ENCODE assay signal across 8 cellular contexts in genomic region chr2:203225423-203226039, GRCh38. TPM values are rescaled to one million over a fixed set of nuclear protein-coding genes. Genes with fewer than 3 reads are reported as not detected.
DNase-seq lines count a peak whose midpoint lies in the region; ATAC-seq and TF ChIP-seq lines count a peak whose summit lies in the region.

No MANE protein-coding gene starts in this region.

- no peaks in the 10 kb centered on the region for H3K79me2 ChIP-seq in KMS-11 (ENCODE audit: insufficient read depth, low read depth)
- H3K79me2 ChIP-seq in smooth muscle cell (ENCODE audit: low read depth): no peaks in the 10 kb centered on the region

- H2AFZ ChIP-seq in KMS-11 (ENCODE audit: low read depth) (no peak overlapping the region), smooth muscle cell (ENCODE audit: low read depth) (no peak overlapping the region)

- no peaks in the 10 kb centered on the region for H4K20me1 ChIP-seq in KMS-11 (ENCODE audit: insufficient read depth)
- H4K20me1 ChIP-seq in smooth muscle cell (ENCODE audit: low read depth): no peaks in the 10 kb centered on the region

- no peak overlapping the region for H3K9ac ChIP-seq in KMS-11
- H3K9ac ChIP-seq in smooth muscle cell (ENCODE audit: low read depth): no peak overlapping the region

- H3K4me2 ChIP-seq in KMS-11 (no peak overlapping the region), smooth muscle cell (no peak overlapping the region)

- H3K36me3 ChIP-seq in KMS-11 (ENCODE audit: insufficient read depth) (no peaks in the 10 kb centered on the region), smooth muscle cell (ENCODE audit: low read depth) (no peaks in the 10 kb centered on the region)

- H3K27ac ChIP-seq in KMS-11 (no peak overlapping the region), smooth muscle cell (ENCODE audit: low read depth) (no peak overlapping the region)

- no peaks in the 10 kb centered on the region for H3K4me1 ChIP-seq in KMS-11 (ENCODE audit: low read depth, poor library complexity, severe bottlenecking)
- no peaks in the 10 kb centered on the region for H3K4me1 ChIP-seq in smooth muscle cell (ENCODE audit: low read depth)

- no peak for ATAC-seq in GM18520 (IDR thresholded peaks at IDR 0.05; ENCODE audit: unreplicated experiment)

- H3K9me3 ChIP-seq in smooth muscle cell (replicated peaks; ENCODE audit: low read depth): no peaks in the 10 kb centered on the region

- intact Hi-C loops in posterior cingulate gyrus (cut with DNase I): no loop called here

- H3K27me3 ChIP-seq in KMS-11 (ENCODE audit: insufficient read depth, low read depth) (no peaks in the 10 kb centered on the region), smooth muscle cell (ENCODE audit: low read depth) (no peaks in the 10 kb centered on the region)

- H3F3A ChIP-seq in smooth muscle cell (ENCODE audit: low read depth): no peaks in the 10 kb centered on the region

- TF ChIP-seq CTCF in KMS-11 (conservative IDR thresholded peaks at IDR 0.05; ENCODE audit: low read depth, low read length): peak; percentile 80
- TF ChIP-seq CTCF in fibroblast of the aortic adventitia (IDR thresholded peaks at IDR 0.05; ENCODE audit: insufficient read depth, low read length): peak; percentile 70
- TF ChIP-seq CTCF in smooth muscle cell (IDR thresholded peaks at IDR 0.05; ENCODE audit: borderline replicate concordance, insufficient read depth, poor library complexity, severe bottlenecking): peak; percentile 57

- H3K4me3 ChIP-seq in KMS-11 (IDR thresholded peaks at IDR 0.05; ENCODE audit: insufficient read depth, low read depth, low read length) (no peak overlapping the region), fibroblast of the aortic adventitia (ENCODE audit: low read depth, low read length) (no peak overlapping the region), smooth muscle cell (no peak overlapping the region)

- peak; percentile 1 to 31 (median 10) for DNase-seq in stimulated activated naive CD4-positive, alpha-beta T cell (lab: John Stamatoyannopoulos, UW)
- no peak for DNase-seq in stimulated activated naive CD4-positive, alpha-beta T cell treated with Interleukin-2 at 50 U/mL for 16 hours (lab: John Stamatoyannopoulos, UW)
- DNase-seq in activated CD4-positive, alpha-beta T cell treated with anti-CD3 and anti-CD28 coated beads, Interleukin-2, amount 50 U/mL, for 1 hour: peak; percentile 22
- peak; percentile 17 for DNase-seq in fibroblast of the aortic adventitia (ENCODE audit: low read depth)
- no peak for DNase-seq in smooth muscle cell (lab: John Stamatoyannopoulos, UW; ENCODE audit: unreplicated experiment)
- no peak for DNase-seq in posterior cingulate gyrus

- 99% methylated on average over 2 of the region's 2 CpGs for WGBS in smooth muscle cell (ENCODE audit: low lambda C conversion rate)

RNA-seq across cellular contexts. Expression of gene CYP20A1, which starts 13.3 kb away (rescaled TPM):
- total RNA-seq in fibroblast of the aortic adventitia (ENCODE audit: low replicate concordance) (51.7 and 69.4 TPM in 2 replicates), smooth muscle cell (14.2 and 18.1 TPM in 2 replicates)
- polyA plus RNA-seq in smooth muscle cell: 7.6 and 11.9 TPM in 2 replicates

Comparison
In these comparisons a context has a peak if more than half of its experiments do, and no peak if none do; other contexts are left out.
1. DNase-seq: peak in stimulated activated naive CD4-positive, alpha-beta T cell (6 of 6), activated CD4-positive, alpha-beta T cell treated with anti-CD3 and anti-CD28 coated beads, Interleukin-2, amount 50 U/mL, for 1 hour (single experiment) and fibroblast of the aortic adventitia (single experiment); none in stimulated activated naive CD4-positive, alpha-beta T cell treated with Interleukin-2 at 50 U/mL for 16 hours (single experiment), smooth muscle cell (single experiment) and posterior cingulate gyrus (0 of 10).
2. Peak in every context shown above with its lines, with median percentiles within 50 percentile points of each other: CTCF ChIP-seq.